In the genomic region with DNA sequence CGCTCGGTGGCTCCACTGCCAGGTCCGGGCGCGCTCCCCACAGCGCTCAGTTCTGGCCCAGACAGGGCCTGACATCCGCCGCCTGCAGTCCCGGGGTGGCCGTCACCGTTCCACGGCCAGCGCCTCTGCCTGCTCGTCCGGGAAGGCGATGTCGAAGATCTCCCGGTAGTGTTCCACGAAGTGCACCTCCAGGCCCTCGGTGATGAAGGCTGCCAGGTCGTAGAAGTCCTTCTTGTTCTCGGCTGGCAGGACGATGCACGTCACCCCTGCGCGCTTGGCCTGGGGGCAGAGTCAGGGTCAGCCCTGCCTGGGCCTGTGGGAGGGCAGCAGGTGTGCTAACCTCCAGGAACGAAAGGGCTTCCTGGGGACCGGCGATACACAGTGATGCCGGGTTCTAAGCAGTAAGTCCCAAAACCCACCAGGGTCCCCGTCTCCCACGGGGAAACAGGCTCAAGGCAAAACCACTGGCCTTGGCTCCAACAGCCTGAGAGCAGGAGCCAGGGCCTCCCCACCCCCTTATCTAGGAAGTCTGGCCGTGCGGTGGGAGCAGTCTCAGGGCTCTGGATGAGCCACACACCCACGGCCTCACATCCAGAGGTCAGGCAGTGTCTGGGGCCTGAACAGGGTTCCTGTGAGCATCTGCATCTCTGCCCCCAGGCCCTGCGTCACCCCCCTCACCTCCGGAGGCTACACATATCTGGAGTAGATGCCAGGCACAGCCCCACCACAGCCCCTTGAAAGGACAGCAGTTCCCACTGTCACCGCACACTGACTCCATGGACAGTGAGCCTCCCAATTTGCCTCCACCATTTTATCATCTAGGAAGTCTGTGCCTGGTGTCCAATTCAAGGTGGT, we compare ENCODE assay signal across 1 cellular context.
A peak's percentile ranks its signal among the peaks of the same experiment; 100 is the strongest.
TF ChIP-seq lines count a peak whose summit lies in the region.

No MANE protein-coding gene starts in this region.

TF ChIP-seq in HepG2, 621 proteins besides CTCF, POLR2A, EP300 and RAD21 (continues in another document):
- TF ChIP-seq RBM22 (optimal IDR thresholded peaks at IDR 0.05; ENCODE audit: low read length) (peak; percentile 42), AGO2 (optimal IDR thresholded peaks at IDR 0.05; ENCODE audit: low read depth, low read length) (peak; percentile 96), ZNF333 (CRISPR knock-in tag; IDR thresholded peaks at IDR 0.05; ENCODE audit: borderline replicate concordance) (no peak), PREB (CRISPR knock-in tag; IDR thresholded peaks at IDR 0.05) (no peak), TAF1 (CRISPR knock-in tag; IDR thresholded peaks at IDR 0.05) (peak; percentile 33; the same call in 1 of the 2 replicates), ZSCAN25 (CRISPR knock-in tag; IDR thresholded peaks at IDR 0.05) (peak; percentile 64; the same call in 1 of the 2 replicates), ZFP62 (CRISPR knock-in tag; IDR thresholded peaks at IDR 0.05) (no peak), SIX1 (CRISPR knock-in tag; IDR thresholded peaks at IDR 0.05; ENCODE audit: borderline replicate concordance) (no peak), SP1 (IDR thresholded peaks at IDR 0.05) (no peak), SP1 (CRISPR knock-in tag; IDR thresholded peaks at IDR 0.05) (no peak), FOSL2 (CRISPR knock-in tag; IDR thresholded peaks at IDR 0.05) (0 out of 2 replicates have a peak, but pooled peaks have one; percentile 4), ZBTB38 (CRISPR knock-in tag; IDR thresholded peaks at IDR 0.05) (0 out of 2 replicates have a peak, but pooled peaks have one; percentile 68), HOXA5 (CRISPR knock-in tag; IDR thresholded peaks at IDR 0.05) (no peak), POLR2G (IDR thresholded peaks at IDR 0.05; ENCODE audit: low read depth, low read length) (peak; percentile 2), MAFK (conservative IDR thresholded peaks at IDR 0.05 in 1 of 2, IDR thresholded peaks at IDR 0.05 in 1 of 2; ENCODE audit: low read length in 2 of 2) (no peak), AGO1 (IDR thresholded peaks at IDR 0.05; ENCODE audit: low read depth, low read length, poor library complexity, severe bottlenecking) (peak; percentile 93), ZFY (CRISPR knock-in tag; IDR thresholded peaks at IDR 0.05) (0 out of 2 replicates have a peak, but pooled peaks have one; percentile 18), ZNF296 (CRISPR knock-in tag; conservative IDR thresholded peaks at IDR 0.05) (no peak), CREB3 (CRISPR knock-in tag; IDR thresholded peaks at IDR 0.05) (no peak), ZNF713 (CRISPR knock-in tag; IDR thresholded peaks at IDR 0.05) (no peak), DBP (CRISPR knock-in tag; IDR thresholded peaks at IDR 0.05; ENCODE audit: not compliant biosample characterization) (no peak), ZNF318 (CRISPR knock-in tag; IDR thresholded peaks at IDR 0.05) (0 out of 2 replicates have a peak, but pooled peaks have one; percentile 19), PAF1 (CRISPR knock-in tag; IDR thresholded peaks at IDR 0.05) (peak; percentile 74; the same call in 1 of the 2 replicates), ZNF616 (CRISPR knock-in tag; IDR thresholded peaks at IDR 0.05; ENCODE audit: low read depth) (no peak), HOXA9 (CRISPR knock-in tag; IDR thresholded peaks at IDR 0.05; ENCODE audit: borderline replicate concordance) (0 out of 2 replicates have a peak, but pooled peaks have one; percentile 6)
- TF ChIP-seq, protein P1, sequence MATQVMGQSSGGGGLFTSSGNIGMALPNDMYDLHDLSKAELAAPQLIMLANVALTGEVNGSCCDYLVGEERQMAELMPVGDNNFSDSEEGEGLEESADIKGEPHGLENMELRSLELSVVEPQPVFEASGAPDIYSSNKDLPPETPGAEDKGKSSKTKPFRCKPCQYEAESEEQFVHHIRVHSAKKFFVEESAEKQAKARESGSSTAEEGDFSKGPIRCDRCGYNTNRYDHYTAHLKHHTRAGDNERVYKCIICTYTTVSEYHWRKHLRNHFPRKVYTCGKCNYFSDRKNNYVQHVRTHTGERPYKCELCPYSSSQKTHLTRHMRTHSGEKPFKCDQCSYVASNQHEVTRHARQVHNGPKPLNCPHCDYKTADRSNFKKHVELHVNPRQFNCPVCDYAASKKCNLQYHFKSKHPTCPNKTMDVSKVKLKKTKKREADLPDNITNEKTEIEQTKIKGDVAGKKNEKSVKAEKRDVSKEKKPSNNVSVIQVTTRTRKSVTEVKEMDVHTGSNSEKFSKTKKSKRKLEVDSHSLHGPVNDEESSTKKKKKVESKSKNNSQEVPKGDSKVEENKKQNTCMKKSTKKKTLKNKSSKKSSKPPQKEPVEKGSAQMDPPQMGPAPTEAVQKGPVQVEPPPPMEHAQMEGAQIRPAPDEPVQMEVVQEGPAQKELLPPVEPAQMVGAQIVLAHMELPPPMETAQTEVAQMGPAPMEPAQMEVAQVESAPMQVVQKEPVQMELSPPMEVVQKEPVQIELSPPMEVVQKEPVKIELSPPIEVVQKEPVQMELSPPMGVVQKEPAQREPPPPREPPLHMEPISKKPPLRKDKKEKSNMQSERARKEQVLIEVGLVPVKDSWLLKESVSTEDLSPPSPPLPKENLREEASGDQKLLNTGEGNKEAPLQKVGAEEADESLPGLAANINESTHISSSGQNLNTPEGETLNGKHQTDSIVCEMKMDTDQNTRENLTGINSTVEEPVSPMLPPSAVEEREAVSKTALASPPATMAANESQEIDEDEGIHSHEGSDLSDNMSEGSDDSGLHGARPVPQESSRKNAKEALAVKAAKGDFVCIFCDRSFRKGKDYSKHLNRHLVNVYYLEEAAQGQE (IDR thresholded peaks at IDR 0.05; ENCODE audit: borderline replicate concordance in 1 of 2, low read depth in 1 of 2, low read length in 2 of 2) = no peak
- TF ChIP-seq, protein P2, sequence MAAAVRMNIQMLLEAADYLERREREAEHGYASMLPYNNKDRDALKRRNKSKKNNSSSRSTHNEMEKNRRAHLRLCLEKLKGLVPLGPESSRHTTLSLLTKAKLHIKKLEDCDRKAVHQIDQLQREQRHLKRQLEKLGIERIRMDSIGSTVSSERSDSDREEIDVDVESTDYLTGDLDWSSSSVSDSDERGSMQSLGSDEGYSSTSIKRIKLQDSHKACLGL (CRISPR knock-in tag; IDR thresholded peaks at IDR 0.05) = 0 out of 2 replicates have a peak, but pooled peaks have one; percentile 43
- TF ChIP-seq, protein P3, sequence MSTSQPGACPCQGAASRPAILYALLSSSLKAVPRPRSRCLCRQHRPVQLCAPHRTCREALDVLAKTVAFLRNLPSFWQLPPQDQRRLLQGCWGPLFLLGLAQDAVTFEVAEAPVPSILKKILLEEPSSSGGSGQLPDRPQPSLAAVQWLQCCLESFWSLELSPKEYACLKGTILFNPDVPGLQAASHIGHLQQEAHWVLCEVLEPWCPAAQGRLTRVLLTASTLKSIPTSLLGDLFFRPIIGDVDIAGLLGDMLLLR (CRISPR knock-in tag; IDR thresholded peaks at IDR 0.05) = no peak
- TF ChIP-seq, protein P4, sequence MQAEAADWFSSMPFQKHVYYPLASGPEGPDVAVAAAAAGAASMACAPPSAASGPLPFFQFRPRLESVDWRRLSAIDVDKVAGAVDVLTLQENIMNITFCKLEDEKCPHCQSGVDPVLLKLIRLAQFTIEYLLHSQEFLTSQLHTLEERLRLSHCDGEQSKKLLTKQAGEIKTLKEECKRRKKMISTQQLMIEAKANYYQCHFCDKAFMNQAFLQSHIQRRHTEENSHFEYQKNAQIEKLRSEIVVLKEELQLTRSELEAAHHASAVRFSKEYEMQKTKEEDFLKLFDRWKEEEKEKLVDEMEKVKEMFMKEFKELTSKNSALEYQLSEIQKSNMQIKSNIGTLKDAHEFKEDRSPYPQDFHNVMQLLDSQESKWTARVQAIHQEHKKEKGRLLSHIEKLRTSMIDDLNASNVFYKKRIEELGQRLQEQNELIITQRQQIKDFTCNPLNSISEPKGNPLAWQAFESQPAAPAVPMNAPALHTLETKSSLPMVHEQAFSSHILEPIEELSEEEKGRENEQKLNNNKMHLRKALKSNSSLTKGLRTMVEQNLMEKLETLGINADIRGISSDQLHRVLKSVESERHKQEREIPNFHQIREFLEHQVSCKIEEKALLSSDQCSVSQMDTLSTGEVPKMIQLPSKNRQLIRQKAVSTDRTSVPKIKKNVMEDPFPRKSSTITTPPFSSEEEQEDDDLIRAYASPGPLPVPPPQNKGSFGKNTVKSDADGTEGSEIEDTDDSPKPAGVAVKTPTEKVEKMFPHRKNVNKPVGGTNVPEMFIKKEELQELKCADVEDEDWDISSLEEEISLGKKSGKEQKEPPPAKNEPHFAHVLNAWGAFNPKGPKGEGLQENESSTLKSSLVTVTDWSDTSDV (CRISPR knock-in tag; IDR thresholded peaks at IDR 0.05) = 0 out of 2 replicates have a peak, but pooled peaks have one; percentile 40
- TF ChIP-seq, protein P5, sequence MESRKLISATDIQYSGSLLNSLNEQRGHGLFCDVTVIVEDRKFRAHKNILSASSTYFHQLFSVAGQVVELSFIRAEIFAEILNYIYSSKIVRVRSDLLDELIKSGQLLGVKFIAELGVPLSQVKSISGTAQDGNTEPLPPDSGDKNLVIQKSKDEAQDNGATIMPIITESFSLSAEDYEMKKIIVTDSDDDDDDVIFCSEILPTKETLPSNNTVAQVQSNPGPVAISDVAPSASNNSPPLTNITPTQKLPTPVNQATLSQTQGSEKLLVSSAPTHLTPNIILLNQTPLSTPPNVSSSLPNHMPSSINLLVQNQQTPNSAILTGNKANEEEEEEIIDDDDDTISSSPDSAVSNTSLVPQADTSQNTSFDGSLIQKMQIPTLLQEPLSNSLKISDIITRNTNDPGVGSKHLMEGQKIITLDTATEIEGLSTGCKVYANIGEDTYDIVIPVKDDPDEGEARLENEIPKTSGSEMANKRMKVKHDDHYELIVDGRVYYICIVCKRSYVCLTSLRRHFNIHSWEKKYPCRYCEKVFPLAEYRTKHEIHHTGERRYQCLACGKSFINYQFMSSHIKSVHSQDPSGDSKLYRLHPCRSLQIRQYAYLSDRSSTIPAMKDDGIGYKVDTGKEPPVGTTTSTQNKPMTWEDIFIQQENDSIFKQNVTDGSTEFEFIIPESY (CRISPR knock-in tag; IDR thresholded peaks at IDR 0.05) = peak; percentile 81
